1 cellular context compared by ENCODE assay signal in genomic region chr14:105093426-105094192, GRCh38.
A peak's percentile ranks its signal among the peaks of the same experiment; 100 is the strongest.
TF ChIP-seq lines count a peak whose summit lies in the region.

No MANE protein-coding gene starts in this region.

TF ChIP-seq in HepG2, 621 proteins besides CTCF, POLR2A, EP300 and RAD21 (continued from another document):
- no peak for TF ChIP-seq ZNF609 (CRISPR knock-in tag; IDR thresholded peaks at IDR 0.05; ENCODE audit: borderline replicate concordance)
- TF ChIP-seq FOXA3 (CRISPR knock-in tag; IDR thresholded peaks at IDR 0.05), result no peak
- TF ChIP-seq, protein P1, sequence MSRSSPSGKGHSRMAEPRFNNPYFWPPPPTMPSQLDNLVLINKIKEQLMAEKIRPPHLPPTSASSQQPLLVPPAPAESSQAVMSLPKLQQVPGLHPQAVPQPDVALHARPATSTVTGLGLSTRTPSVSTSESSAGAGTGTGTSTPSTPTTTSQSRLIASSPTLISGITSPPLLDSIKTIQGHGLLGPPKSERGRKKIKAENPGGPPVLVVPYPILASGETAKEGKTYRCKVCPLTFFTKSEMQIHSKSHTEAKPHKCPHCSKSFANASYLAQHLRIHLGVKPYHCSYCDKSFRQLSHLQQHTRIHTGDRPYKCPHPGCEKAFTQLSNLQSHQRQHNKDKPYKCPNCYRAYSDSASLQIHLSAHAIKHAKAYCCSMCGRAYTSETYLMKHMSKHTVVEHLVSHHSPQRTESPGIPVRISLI (CRISPR knock-in tag; IDR thresholded peaks at IDR 0.05; ENCODE audit: borderline replicate concordance), result no peak
- peak; percentile 41 for TF ChIP-seq HNRNPK (IDR thresholded peaks at IDR 0.05; ENCODE audit: low read depth, low read length, poor library complexity, severe bottlenecking)
- 0 out of 2 replicates have a peak, but pooled peaks have one; percentile 37 for TF ChIP-seq ZNF777 (CRISPR knock-in tag; IDR thresholded peaks at IDR 0.05)
- TF ChIP-seq GABPB1 (CRISPR knock-in tag; IDR thresholded peaks at IDR 0.05), result peak; percentile 21; the same call in 1 of the 2 replicates
- no peak for TF ChIP-seq HMGA1 (CRISPR knock-in tag; conservative IDR thresholded peaks at IDR 0.05)
- TF ChIP-seq MED8 (CRISPR knock-in tag; IDR thresholded peaks at IDR 0.05; ENCODE audit: insufficient replicate concordance), result no peak
- no peak for TF ChIP-seq ZNF569 (CRISPR knock-in tag; IDR thresholded peaks at IDR 0.05; ENCODE audit: borderline replicate concordance)
- no peak for TF ChIP-seq CHD4 (IDR thresholded peaks at IDR 0.05; ENCODE audit: borderline replicate concordance, low read length)
- TF ChIP-seq MLX (CRISPR knock-in tag; IDR thresholded peaks at IDR 0.05), result no peak
- TF ChIP-seq STAG1 (CRISPR knock-in tag; IDR thresholded peaks at IDR 0.05), result peak; percentile 12; the same call in 1 of the 2 replicates
- TF ChIP-seq ZNF572 (CRISPR knock-in tag; IDR thresholded peaks at IDR 0.05), result no peak
- TF ChIP-seq PATZ1 (CRISPR knock-in tag; IDR thresholded peaks at IDR 0.05), result peak; percentile 36; the same call in 1 of the 2 replicates
- no peak for TF ChIP-seq YY1 (IDR thresholded peaks at IDR 0.05; ENCODE audit: insufficient read depth, insufficient replicate concordance, low read depth, low read length)
- no peak for TF ChIP-seq ZNF530 (CRISPR knock-in tag; IDR thresholded peaks at IDR 0.05; ENCODE audit: low read depth)
- TF ChIP-seq BHLHE40 (IDR thresholded peaks at IDR 0.05; ENCODE audit: low read length), result no peak
- TF ChIP-seq, protein P2, sequence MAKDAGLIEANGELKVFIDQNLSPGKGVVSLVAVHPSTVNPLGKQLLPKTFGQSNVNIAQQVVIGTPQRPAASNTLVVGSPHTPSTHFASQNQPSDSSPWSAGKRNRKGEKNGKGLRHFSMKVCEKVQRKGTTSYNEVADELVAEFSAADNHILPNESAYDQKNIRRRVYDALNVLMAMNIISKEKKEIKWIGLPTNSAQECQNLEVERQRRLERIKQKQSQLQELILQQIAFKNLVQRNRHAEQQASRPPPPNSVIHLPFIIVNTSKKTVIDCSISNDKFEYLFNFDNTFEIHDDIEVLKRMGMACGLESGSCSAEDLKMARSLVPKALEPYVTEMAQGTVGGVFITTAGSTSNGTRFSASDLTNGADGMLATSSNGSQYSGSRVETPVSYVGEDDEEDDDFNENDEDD (CRISPR knock-in tag; IDR thresholded peaks at IDR 0.05; ENCODE audit: borderline replicate concordance), result peak; percentile 27; the same call in 1 of the 2 replicates
- 0 out of 2 replicates have a peak, but pooled peaks have one; percentile 26 for TF ChIP-seq TBX2 (CRISPR knock-in tag; IDR thresholded peaks at IDR 0.05; ENCODE audit: borderline replicate concordance)
- no peak for TF ChIP-seq ZNF333 (CRISPR knock-in tag; IDR thresholded peaks at IDR 0.05; ENCODE audit: borderline replicate concordance)
- TF ChIP-seq KLF12 (CRISPR knock-in tag; IDR thresholded peaks at IDR 0.05; ENCODE audit: borderline replicate concordance), result no peak
- no peak for TF ChIP-seq ZNF225 (CRISPR knock-in tag; IDR thresholded peaks at IDR 0.05)
- no peak for TF ChIP-seq ZFP36L1 (CRISPR knock-in tag; IDR thresholded peaks at IDR 0.05)
- TF ChIP-seq ZBTB33 (CRISPR knock-in tag; IDR thresholded peaks at IDR 0.05), result peak; percentile 17; the same call in 1 of the 2 replicates
- TF ChIP-seq HNF4A (CRISPR knock-in tag; IDR thresholded peaks at IDR 0.05), result no peak
- 0 out of 2 replicates have a peak, but pooled peaks have one; percentile 29 for TF ChIP-seq UBTF (CRISPR knock-in tag; IDR thresholded peaks at IDR 0.05)
- TF ChIP-seq KDM2A (CRISPR knock-in tag; IDR thresholded peaks at IDR 0.05; ENCODE audit: borderline replicate concordance, low read depth), result peak; percentile 22; the same call in 1 of the 2 replicates
- TF ChIP-seq MAX (IDR thresholded peaks at IDR 0.05), result no peak
- TF ChIP-seq ATF2 (CRISPR knock-in tag; IDR thresholded peaks at IDR 0.05), result no peak
- TF ChIP-seq ZNF687 (CRISPR knock-in tag; IDR thresholded peaks at IDR 0.05), result peak; percentile 40
- TF ChIP-seq, protein P3, sequence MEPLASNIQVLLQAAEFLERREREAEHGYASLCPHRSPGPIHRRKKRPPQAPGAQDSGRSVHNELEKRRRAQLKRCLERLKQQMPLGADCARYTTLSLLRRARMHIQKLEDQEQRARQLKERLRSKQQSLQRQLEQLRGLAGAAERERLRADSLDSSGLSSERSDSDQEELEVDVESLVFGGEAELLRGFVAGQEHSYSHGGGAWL (CRISPR knock-in tag; IDR thresholded peaks at IDR 0.05), result no peak
- no peak for TF ChIP-seq ZNF383 (CRISPR knock-in tag; IDR thresholded peaks at IDR 0.05; ENCODE audit: borderline replicate concordance)
- no peak for TF ChIP-seq BRCA1 (CRISPR knock-in tag; IDR thresholded peaks at IDR 0.05)
TF ChIP-seq in HepG2: peak in this region for 13.
